In genomic region chr4:16150716-16151115, GRCh38 we compare ENCODE assay signal across 28 cellular contexts.
"Had no signal": no experiment of that assay in that cellular context is flagged by ENCODE, and none has a peak within 500 bp of the region (broad histone marks: within the 10 kb centered on the region; RNA-seq: fewer than 3 reads in every experiment).

No MANE protein-coding gene starts in this region.

- H3K27ac ChIP-seq: breast epithelium, colonic mucosa, Peyer's patch, VCaP had no signal

- H3K36me3 ChIP-seq: breast epithelium, colonic mucosa, Peyer's patch had no signal

- DNase-seq: activated CD4-positive, alpha-beta T cell treated with anti-CD3 and anti-CD28 coated beads for 36 hours; activated CD4-positive, alpha-beta T cell treated with anti-CD3 and anti-CD28 coated beads, Interleukin-2, amount 50 U/mL, for 1 hour; activated CD8-positive, alpha-beta memory T cell treated with anti-CD3 and anti-CD28 coated beads, Interleukin-2, amount 50 U/mL, for 4 hours; activated CD8-positive, alpha-beta T cell treated with anti-CD3 and anti-CD28 coated beads for 36 hours; activated gamma-delta T cell treated with Interleukin-2 at 50 U/mL for 16 hours; activated naive CD4-positive, alpha-beta T cell treated with anti-CD3 and anti-CD28 coated beads, Interleukin-2, amount 50 U/mL, for 16 hours; activated T-cell treated with anti-CD3 and anti-CD28 coated beads, Interleukin-2, amount 50 U/mL, for 72 hours; aorta; caudate nucleus; Kasumi-1; NCI-H1092; NCI-H1417; NCI-H2029; NCI-H2107; NCI-H2171 treated with DMSO at 0.1 percent for 48 hours; NCI-H226; NCI-H526 treated with DMSO at 0.1 percent for 48 hours; NCI-H82; NK-92 treated with Interleukin-12 subunit alpha and Interleukin-12 subunit beta, amount 100 ng/mL, for 24 hours; OCI-M1; Peyer's patch; SHP77 treated with DMSO at 0.1 percent for 48 hours; T-helper 17 cell; T1000 had no signal

- H3K4me1 Mint-ChIP-seq: activated CD4-positive, alpha-beta T cell treated with anti-CD3 and anti-CD28 coated beads for 36 hours; T-helper 17 cell had no signal

- H3K4me3 ChIP-seq: breast epithelium, colonic mucosa, Peyer's patch had no signal

- H3K27me3 ChIP-seq: breast epithelium, colonic mucosa, Peyer's patch had no signal

- H3K27me3 Mint-ChIP-seq: activated CD4-positive, alpha-beta T cell treated with anti-CD3 and anti-CD28 coated beads for 36 hours; activated CD8-positive, alpha-beta T cell treated with anti-CD3 and anti-CD28 coated beads for 36 hours; T-helper 17 cell had no signal

- H3K4me1 ChIP-seq: breast epithelium, colonic mucosa had no signal

- H3K9me3 ChIP-seq: breast epithelium, colonic mucosa, Peyer's patch had no signal

- H3K4me3 Mint-ChIP-seq: activated CD4-positive, alpha-beta T cell treated with anti-CD3 and anti-CD28 coated beads for 36 hours; activated CD8-positive, alpha-beta T cell treated with anti-CD3 and anti-CD28 coated beads for 36 hours; activated T-cell treated with anti-CD3 and anti-CD28 coated beads, Interleukin-2, amount 50 U/mL, for 72 hours; T-helper 17 cell had no signal

- H3K27ac Mint-ChIP-seq: activated CD4-positive, alpha-beta T cell treated with anti-CD3 and anti-CD28 coated beads for 36 hours; activated CD8-positive, alpha-beta T cell treated with anti-CD3 and anti-CD28 coated beads for 36 hours; activated T-cell treated with anti-CD3 and anti-CD28 coated beads, Interleukin-2, amount 50 U/mL, for 72 hours; activated T-helper 2 cell treated with anti-CD3 and anti-CD28 coated beads, Interferon-gamma antibody, Interleukin-2, Interleukin-4, amounts not matched to agents 10 μg/mL and 5 μg/mL and 100 μg/mL, durations not matched to agents 14 hours and 24 hours and 36 hours; T-helper 17 cell had no signal
